18 cellular contexts compared by ENCODE assay signal in the genomic region with DNA sequence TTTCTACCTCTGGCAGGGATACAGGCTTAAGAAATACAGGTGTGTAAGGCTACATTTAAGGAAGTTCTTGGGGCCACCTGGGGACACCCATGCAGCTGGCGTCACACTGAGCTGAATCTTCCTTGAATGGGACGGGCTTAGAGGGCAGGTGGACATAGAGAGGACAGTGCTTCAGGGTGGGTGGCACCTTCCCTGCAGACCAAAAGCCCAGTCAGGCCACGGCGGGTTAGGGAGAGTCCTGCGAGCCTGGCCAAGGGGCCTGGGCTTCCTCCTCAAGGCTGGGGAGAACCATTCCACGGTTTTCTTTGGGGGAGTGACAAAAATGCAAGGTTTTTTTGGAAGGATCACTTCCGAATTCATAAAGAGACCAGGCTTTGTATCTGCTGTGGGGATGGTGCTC.
DNase-seq lines count a peak whose midpoint lies in the region; ATAC-seq and TF ChIP-seq lines count a peak whose summit lies in the region.
"Had no signal": no experiment of that assay in that cellular context is flagged by ENCODE, and none has a peak within 500 bp of the region (broad histone marks: within the 10 kb centered on the region; RNA-seq: fewer than 3 reads in every experiment).

No MANE protein-coding gene starts in this region.

- no peak overlapping the region for H3K14ac ChIP-seq in neuronal stem cell (ENCODE audit: low read length)

- H3K23ac ChIP-seq in mesendoderm (ENCODE audit: low read length) (no peak overlapping the region), neuronal stem cell (ENCODE audit: low read depth, low read length, poor library complexity) (peak overlapping the region; percentile 50)

- no peak for TF ChIP-seq POLR2A in esophagus muscularis mucosa (IDR thresholded peaks at IDR 0.05; ENCODE audit: low read depth)

- H3K4ac ChIP-seq in mesendoderm (ENCODE audit: low read depth, low read length) (no peak overlapping the region), neuronal stem cell (ENCODE audit: low read length) (no peak overlapping the region)

- H3K18ac ChIP-seq in mesendoderm (ENCODE audit: low read length) (no peak overlapping the region), neuronal stem cell (ENCODE audit: low read length) (no peak overlapping the region)

- H3K4me3 ChIP-seq in esophagus muscularis mucosa (no peak overlapping the region), mesendoderm (ENCODE audit: low read length) (no peak overlapping the region), neuronal stem cell (ENCODE audit: low read length in 2 of 2) (no peak overlapping the region), SJCRH30 (no peak overlapping the region)
- H3K4me3 ChIP-seq: BLaER1 had no signal

- no peak overlapping the region for H2BK120ac ChIP-seq in mesendoderm (ENCODE audit: low read depth, low read length)
- no peak overlapping the region for H2BK120ac ChIP-seq in neuronal stem cell (ENCODE audit: low read depth, low read length)

- no peaks in the 10 kb centered on the region for H3K79me2 ChIP-seq in mesendoderm (ENCODE audit: control insufficient read depth, insufficient read depth, low read length)

- TF ChIP-seq CTCF in esophagus muscularis mucosa (IDR thresholded peaks at IDR 0.05) = no peak

- TF ChIP-seq EP300 in esophagus muscularis mucosa (IDR thresholded peaks at IDR 0.05) = no peak

- H3K79me1 ChIP-seq in mesendoderm (ENCODE audit: low read length) (peaks cover under 1% of the 10 kb centered on the region), neuronal stem cell (ENCODE audit: low read depth, low read length) (no peaks in the 10 kb centered on the region)

- H3K36me3 ChIP-seq in esophagus muscularis mucosa (peaks cover 0 to 5% (median 0%) of the 10 kb centered on the region in 4 donors), mesendoderm (ENCODE audit: control insufficient read depth, insufficient read depth, low read length) (no peaks in the 10 kb centered on the region), neuronal stem cell (replicated peaks in 1 of 2; ENCODE audit: control insufficient read depth in 2 of 2, insufficient read depth in 2 of 2, low read length in 2 of 2) (no peaks in the 10 kb centered on the region), SJCRH30 (no peaks in the 10 kb centered on the region)
- H3K36me3 ChIP-seq: BE2C, BLaER1 had no signal

- H3K27ac ChIP-seq in esophagus muscularis mucosa (replicated peaks in 1 of 4) (no peak overlapping the region), mesendoderm (ENCODE audit: low read depth, low read length) (no peak overlapping the region), neuronal stem cell (replicated peaks; ENCODE audit: low read length) (no peak overlapping the region), SJCRH30 (no peak overlapping the region)
- H3K27ac ChIP-seq: BLaER1 had no signal

- H3K9ac ChIP-seq in mesendoderm (ENCODE audit: low read length) = no peak overlapping the region
- H3K9ac ChIP-seq in neuronal stem cell (ENCODE audit: low read depth, low read length, poor library complexity) = no peak overlapping the region
- H3K9ac ChIP-seq: BLaER1 had no signal

- H3K4me2 ChIP-seq in mesendoderm (ENCODE audit: low read length) (no peak overlapping the region), neuronal stem cell (ENCODE audit: insufficient read depth, low read length, poor library complexity, severe bottlenecking) (no peak overlapping the region)
- H3K4me2 ChIP-seq: BLaER1 had no signal

- no peak overlapping the region for H2BK5ac ChIP-seq in mesendoderm (ENCODE audit: low read length)
- no peak overlapping the region for H2BK5ac ChIP-seq in neuronal stem cell (ENCODE audit: low read length)

- H4K8ac ChIP-seq in mesendoderm (ENCODE audit: low read depth, low read length) = no peak overlapping the region
- no peak overlapping the region for H4K8ac ChIP-seq in neuronal stem cell (ENCODE audit: low read depth, low read length)

- DNase-seq in esophagus muscularis mucosa (ENCODE audit: extremely low spot score) (peak; percentile 60), mesendoderm (no peak), neuronal stem cell (ENCODE audit: low spot score) (no peak), SJCRH30 (no peak), NCI-H748 (lab: John Stamatoyannopoulos, UW; ENCODE audit: unreplicated experiment) (no peak)
- DNase-seq: 8988T; ACHN; BE2C; C1 segment of cervical spinal cord; Caco-2; Calu3; CD4-positive, alpha-beta memory T cell; CD4-positive, CD25-positive, alpha-beta regulatory T cell; CD8-positive, alpha-beta memory T cell; DMS79 treated with DMSO at 0.1 percent for 48 hours; GF-D8 had no signal

- H3K4me1 ChIP-seq in esophagus muscularis mucosa (no peaks in the 10 kb centered on the region), mesendoderm (ENCODE audit: control insufficient read depth, low read depth, low read length) (no peaks in the 10 kb centered on the region), neuronal stem cell (ENCODE audit: control insufficient read depth in 2 of 2, insufficient read depth in 1 of 2, low read depth in 1 of 2, low read length in 2 of 2) (peaks cover 1 to 12% of the 10 kb centered on the region in 2 donors), SJCRH30 (no peaks in the 10 kb centered on the region)
- H3K4me1 ChIP-seq: BE2C, BLaER1, Caco-2 had no signal

- no peak overlapping the region for H2AFZ ChIP-seq in neuronal stem cell (ENCODE audit: low read length)

- WGBS in esophagus muscularis mucosa = 87% methylated on average over 3 of the region's 7 CpGs
- WGBS in mesendoderm (ENCODE audit: extremely low coverage, insufficient coverage, low lambda C conversion rate) = no CpG with 5 or more reads among the region's 7 CpGs
- WGBS in neuronal stem cell (ENCODE audit: extremely low coverage in 2 of 2, insufficient read length in 2 of 2, insufficient replicate concordance in 1 of 2), 2 donors = no CpG with 5 or more reads among the region's 7 CpGs

- no peak overlapping the region for H2AK5ac ChIP-seq in mesendoderm (ENCODE audit: low read length)
- H2AK5ac ChIP-seq in neuronal stem cell (ENCODE audit: low read depth, low read length) = no peak overlapping the region

- ATAC-seq in GM18511 (IDR thresholded peaks at IDR 0.05; ENCODE audit: unreplicated experiment) = no peak

- H3K9me3 ChIP-seq in esophagus muscularis mucosa = no peaks in the 10 kb centered on the region
- H3K9me3 ChIP-seq in neuronal stem cell (replicated peaks in 1 of 2; ENCODE audit: control insufficient read depth in 2 of 2, insufficient read depth in 1 of 2, low read depth in 1 of 2, low read length in 2 of 2) = peaks cover 0 to 2% of the 10 kb centered on the region in 2 donors
- no peaks in the 10 kb centered on the region for H3K9me3 ChIP-seq in SJCRH30 (replicated peaks)
- H3K9me3 ChIP-seq: BE2C, BLaER1, Caco-2 had no signal

- no peak overlapping the region for H4K5ac ChIP-seq in mesendoderm (ENCODE audit: low read length)

- peak overlapping the region; percentile 34 for H3K56ac ChIP-seq in mesendoderm (ENCODE audit: low read length)

- intact Hi-C loops in esophagus muscularis mucosa (cut with DNase I) = no loop called here

- no peak overlapping the region for H2BK12ac ChIP-seq in neuronal stem cell (ENCODE audit: low read length)

- no peak overlapping the region for H4K91ac ChIP-seq in neuronal stem cell (ENCODE audit: low read depth, low read length, poor library complexity)

- H3K27me3 ChIP-seq in esophagus muscularis mucosa (no peaks in the 10 kb centered on the region), mesendoderm (ENCODE audit: insufficient read depth, low read length, poor library complexity) (no peaks in the 10 kb centered on the region), neuronal stem cell (ENCODE audit: control insufficient read depth in 3 of 3, insufficient read depth in 3 of 3, low read depth in 1 of 3, low read length in 3 of 3) (no peaks in the 10 kb centered on the region), SJCRH30 (no peaks in the 10 kb centered on the region)
- H3K27me3 ChIP-seq: BE2C, BLaER1 had no signal

- no peak overlapping the region for H2BK15ac ChIP-seq in mesendoderm (replicated peaks; ENCODE audit: low read depth)
- no peak overlapping the region for H2BK15ac ChIP-seq in neuronal stem cell (ENCODE audit: low read length)
